ENCODE assay signal across 8 cellular contexts in the genomic region with DNA sequence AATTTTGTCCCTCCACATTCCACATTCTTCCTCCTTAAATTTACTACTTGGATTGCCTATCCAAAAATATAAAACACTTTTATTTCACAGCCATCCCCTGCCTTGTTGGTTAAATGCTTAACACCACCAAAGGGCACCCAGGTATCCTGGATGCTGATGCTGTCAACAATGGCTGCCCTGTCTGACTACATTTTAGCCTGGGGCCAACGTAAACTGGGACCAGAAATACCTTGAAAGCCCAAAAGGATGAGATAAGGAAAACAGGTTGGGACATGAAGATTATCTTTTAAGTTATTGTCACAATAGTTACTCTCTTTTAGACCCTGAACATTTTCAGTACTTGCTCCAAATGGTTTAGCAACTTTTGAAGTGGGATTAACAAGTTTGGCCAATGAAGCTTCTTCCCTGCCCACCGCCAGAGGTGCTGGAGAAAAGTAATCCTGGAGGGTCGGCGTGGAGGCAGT. TPM values are rescaled to one million over a fixed set of nuclear protein-coding genes. Genes with fewer than 3 reads are reported as not detected.
DNase-seq lines count a peak whose midpoint lies in the region; ATAC-seq and TF ChIP-seq lines count a peak whose summit lies in the region.

No MANE protein-coding gene starts in this region.

- peak overlapping the region; percentile 78 for H3K4me3 ChIP-seq in AG04449 (ENCODE audit: low read depth, low read length)
- H3K4me3 ChIP-seq in liver (ENCODE audit: low read depth in 1 of 3, low read length in 3 of 3): peak overlapping the region; percentile 73 to 78 (median 74)

- H3K4me1 Mint-ChIP-seq in type B pancreatic cell (ENCODE audit: unreplicated experiment): no peaks in the 10 kb centered on the region

- no peaks in the 10 kb centered on the region for H3K9me3 ChIP-seq in liver (ENCODE audit: control insufficient read depth in 4 of 4, low read length in 3 of 4)

- TF ChIP-seq CTCF in AG04449 (IDR thresholded peaks at IDR 0.05; ENCODE audit: insufficient read depth, low read length, missing control alignments): peak; percentile 7
- TF ChIP-seq CTCF in liver (IDR thresholded peaks at IDR 0.05; ENCODE audit: low read depth, low read length, missing input control): no peak
- TF ChIP-seq CTCF in type B pancreatic cell (conservative IDR thresholded peaks at IDR 0.05): peak; percentile 33

- CTCF ChIA-PET in AG04449 (lab: Yijun Ruan, JAX): interaction anchor here (1.0 kb wide), 1 partner anchor 301 kb away, joined by 3 read pairs; no protein-coding TSS in a partner anchor

- no peaks in the 10 kb centered on the region for H3K36me3 ChIP-seq in liver (ENCODE audit: control insufficient read depth in 4 of 4, insufficient read depth in 3 of 4, low read depth in 1 of 4, low read length in 3 of 4)

- no peaks in the 10 kb centered on the region for H3K36me3 Mint-ChIP-seq in type B pancreatic cell

- POLR2A ChIA-PET in AG04449 (lab: Yijun Ruan, JAX): no interaction called here

- peak overlapping the region; percentile 78 for H3K27ac ChIP-seq in angular gyrus (ENCODE audit: low read depth, low read length)
- peak overlapping the region; percentile 94 to 98 for H3K27ac ChIP-seq in liver (ENCODE audit: low read depth in 1 of 2, low read length in 2 of 2)

- no peaks in the 10 kb centered on the region for H3K9me3 Mint-ChIP-seq in type B pancreatic cell

- DNase-seq in AG04449 (ENCODE audit: low read depth, low spot score): no peak
- DNase-seq in type B pancreatic cell (ENCODE audit: extremely low spot score, unreplicated experiment): no peak
- no peak for DNase-seq in hepatic stellate cell (ENCODE audit: low spot score)

- ATAC-seq in HG03159 (IDR thresholded peaks at IDR 0.05; ENCODE audit: unreplicated experiment): peak; percentile 34
- ATAC-seq in GM18868 (IDR thresholded peaks at IDR 0.05; ENCODE audit: unreplicated experiment): no peak
- no peak for ATAC-seq in HG02678 (IDR thresholded peaks at IDR 0.05; ENCODE audit: unreplicated experiment)

- H3K4me1 ChIP-seq in liver (ENCODE audit: control insufficient read depth in 4 of 4, insufficient read depth in 4 of 4, low read length in 3 of 4): peaks cover 3 to 24% (median 12%) of the 10 kb centered on the region in 4 donors

- H3K27me3 ChIP-seq in liver (ENCODE audit: control insufficient read depth in 4 of 4, insufficient read depth in 4 of 4, low read length in 3 of 4): no peaks in the 10 kb centered on the region

- TF ChIP-seq RAD21 in liver (IDR thresholded peaks at IDR 0.05): no peak

- 1% methylated on average over 4 of the region's 4 CpGs for WGBS in liver

- H3K27ac Mint-ChIP-seq in type B pancreatic cell: peak overlapping the region; percentile 98

- H3K9ac ChIP-seq in liver (ENCODE audit: low read depth in 1 of 2, low read length in 2 of 2): peak overlapping the region; percentile 83 to 89

- H3K27me3 Mint-ChIP-seq in type B pancreatic cell: no peaks in the 10 kb centered on the region

- H3K4me3 Mint-ChIP-seq in type B pancreatic cell: peak overlapping the region; percentile 95

TF ChIP-seq in liver, 16 proteins besides CTCF, POLR2A, EP300 and RAD21:
- TF ChIP-seq JUND (IDR thresholded peaks at IDR 0.05): no peak
- no peak for TF ChIP-seq SP1 (IDR thresholded peaks at IDR 0.05)
- no peak for TF ChIP-seq YY1 (IDR thresholded peaks at IDR 0.05)
- TF ChIP-seq HNF4G (IDR thresholded peaks at IDR 0.05): no peak
- TF ChIP-seq, protein P1, sequence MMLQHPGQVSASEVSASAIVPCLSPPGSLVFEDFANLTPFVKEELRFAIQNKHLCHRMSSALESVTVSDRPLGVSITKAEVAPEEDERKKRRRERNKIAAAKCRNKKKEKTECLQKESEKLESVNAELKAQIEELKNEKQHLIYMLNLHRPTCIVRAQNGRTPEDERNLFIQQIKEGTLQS (IDR thresholded peaks at IDR 0.05): no peak
- no peak for TF ChIP-seq TAF1 (conservative IDR thresholded peaks at IDR 0.05)
- TF ChIP-seq FOXA2 (IDR thresholded peaks at IDR 0.05): no peak
- TF ChIP-seq FOXA1 (IDR thresholded peaks at IDR 0.05): no peak
- TF ChIP-seq RXRA (IDR thresholded peaks at IDR 0.05): no peak
- no peak for TF ChIP-seq GABPA (IDR thresholded peaks at IDR 0.05 in 1 of 2, conservative IDR thresholded peaks at IDR 0.05 in 1 of 2)
- no peak for TF ChIP-seq MAX (IDR thresholded peaks at IDR 0.05)
- no peak for TF ChIP-seq EGR1 (IDR thresholded peaks at IDR 0.05; ENCODE audit: low read depth in 2 of 2)
- no peak for TF ChIP-seq HNF4A (conservative IDR thresholded peaks at IDR 0.05)
- TF ChIP-seq REST (IDR thresholded peaks at IDR 0.05): no peak
- TF ChIP-seq NR2F2 (IDR thresholded peaks at IDR 0.05): no peak
- no peak for TF ChIP-seq ZBTB33 (IDR thresholded peaks at IDR 0.05)

RNA-seq across cellular contexts. Expression of gene YIPF6, which starts 0.8 kb away (rescaled TPM):
- total RNA-seq in liver (10 to 100 TPM; 24.7 to 32.2 TPM), type B pancreatic cell (ENCODE audit: low replicate concordance) (34.9 and 39.1 TPM in 2 replicates)
- 10 to 100 TPM; 11.9 to 36.3 TPM for polyA plus RNA-seq in liver
